8 cellular contexts compared by ENCODE assay signal in genomic region chr22:38230108-38230825, GRCh38. TPM values are rescaled to one million over a fixed set of nuclear protein-coding genes. Genes with fewer than 3 reads are reported as not detected.
DNase-seq lines count a peak whose midpoint lies in the region; ATAC-seq and TF ChIP-seq lines count a peak whose summit lies in the region.

No MANE protein-coding gene starts in this region.

- TF ChIP-seq CTCF in LNCAP (IDR thresholded peaks at IDR 0.05) (peak; percentile 57), fibroblast of villous mesenchyme (IDR thresholded peaks at IDR 0.05; ENCODE audit: insufficient read depth, low read depth, low read length) (peak; percentile 43)

- no peaks in the 10 kb centered on the region for H3K9me3 Mint-ChIP-seq in activated T-cell treated with anti-CD3 and anti-CD28 coated beads, Interleukin-2, amount 50 U/mL, for 24 hours

- DNase-seq in DMS153 (lab: John Stamatoyannopoulos, UW) (peak; percentile 75), fibroblast of villous mesenchyme (ENCODE audit: low read depth) (peak; percentile 54), pulmonary artery endothelial cell (ENCODE audit: low read depth, low spot score) (peak; percentile 68), retina (no peak), 8988T (no peak)
- DNase-seq in activated T-cell treated with anti-CD3 and anti-CD28 coated beads, Interleukin-2, amount 50 U/mL, for 24 hours: peak; percentile 46

- H3K4me3 Mint-ChIP-seq in activated T-cell treated with anti-CD3 and anti-CD28 coated beads, Interleukin-2, amount 50 U/mL, for 24 hours: no peak overlapping the region

- no peak overlapping the region for H3K4me3 ChIP-seq in fibroblast of villous mesenchyme (ENCODE audit: low read depth, low read length)

- no peak overlapping the region for H3K27ac Mint-ChIP-seq in activated T-cell treated with anti-CD3 and anti-CD28 coated beads, Interleukin-2, amount 50 U/mL, for 24 hours

- ATAC-seq in HG03159 (IDR thresholded peaks at IDR 0.05; ENCODE audit: unreplicated experiment): no peak

- peaks cover 53% of the 10 kb centered on the region for H3K36me3 Mint-ChIP-seq in activated T-cell treated with anti-CD3 and anti-CD28 coated beads, Interleukin-2, amount 50 U/mL, for 24 hours (ENCODE audit: low read depth)

- no peaks in the 10 kb centered on the region for H3K27me3 Mint-ChIP-seq in activated T-cell treated with anti-CD3 and anti-CD28 coated beads, Interleukin-2, amount 50 U/mL, for 24 hours

- H3K4me1 Mint-ChIP-seq in activated T-cell treated with anti-CD3 and anti-CD28 coated beads, Interleukin-2, amount 50 U/mL, for 24 hours (ENCODE audit: low read depth): peaks cover 1% of the 10 kb centered on the region

RNA-seq across cellular contexts. Expression of gene MAFF, which starts 28.5 kb away (rescaled TPM):
- total RNA-seq in fibroblast of villous mesenchyme: 17.1 and 19.4 TPM in 2 replicates
- total RNA-seq in pulmonary artery endothelial cell: 66.0 and 72.1 TPM in 2 replicates

RNA-seq across cellular contexts. Expression of gene TMEM184B, which starts 42.5 kb away (rescaled TPM):
- total RNA-seq in fibroblast of villous mesenchyme (44.9 and 65.1 TPM in 2 replicates), pulmonary artery endothelial cell (28.5 and 43.7 TPM in 2 replicates)

RNA-seq across cellular contexts. Expression of gene PLA2G6, which starts 48.6 kb away (rescaled TPM):
- total RNA-seq in fibroblast of villous mesenchyme (10.0 and 10.8 TPM in 2 replicates), pulmonary artery endothelial cell (2.0 and 3.9 TPM in 2 replicates)

Comparison
In these comparisons a context has a peak if more than half of its experiments do, and no peak if none do; other contexts are left out.
1. DNase-seq: peak in DMS153 (single experiment), activated T-cell treated with anti-CD3 and anti-CD28 coated beads, Interleukin-2, amount 50 U/mL, for 24 hours (single experiment), fibroblast of villous mesenchyme (single experiment) and pulmonary artery endothelial cell (single experiment); none in retina (single experiment) and 8988T (single experiment).